In genomic region chr2:113370478-113371091, GRCh38 we compare ENCODE assay signal across 1 cellular context.
TF ChIP-seq lines count a peak whose summit lies in the region.

No MANE protein-coding gene starts in this region.

TF ChIP-seq in GM23338, 12 proteins besides CTCF, POLR2A, EP300 and RAD21 (continued from another document):
- TF ChIP-seq REST (IDR thresholded peaks at IDR 0.05; ENCODE audit: unreplicated experiment) = no peak
- no peak for TF ChIP-seq EZH2 (IDR thresholded peaks at IDR 0.05; ENCODE audit: low read depth, unreplicated experiment)
